ENCODE assay signal across 8 cellular contexts in genomic region chr1:113978863-113979702, GRCh38. TPM values are rescaled to one million over a fixed set of nuclear protein-coding genes. Genes with fewer than 3 reads are reported as not detected.
A peak's percentile ranks its signal among the peaks of the same experiment; 100 is the strongest.
DNase-seq lines count a peak whose midpoint lies in the region; ATAC-seq and FAIRE-seq lines count a peak whose summit lies in the region.

TSS of gene OLFML3 (plus strand) at chr1:113979474. CDS start at chr1:113979517, 43 bp downstream.

- DNase-seq in AG08396 (ENCODE audit: low spot score) (peak; percentile 87), NCI-H1436 treated with DMSO at 0.1 percent for 48 hours (lab: John Stamatoyannopoulos, UW) (peak; percentile 2), T-helper 17 cell (peak in 1 of 3 donors; percentile 32), cerebellar cortex (ENCODE audit: low spot score) (peak; percentile 92), islet precursor cell (peak; percentile 99), small intestine (peak; percentile 80)

- H3K4me1 Mint-ChIP-seq in T-helper 17 cell = peaks cover 31% of the 10 kb centered on the region

- H3K27ac ChIP-seq in small intestine (ENCODE audit: low read depth in 1 of 2, low read length in 1 of 2) = peak within 1 kb of the TSS in 1 of 2 donors; percentile 87

- no peaks in the 10 kb centered on the region for H3K27me3 ChIP-seq in small intestine (ENCODE audit: control insufficient read depth in 2 of 2, insufficient read depth in 2 of 2, low read length in 2 of 2)

- peak within 1 kb of the TSS; percentile 80 for H3K4me3 Mint-ChIP-seq in T-helper 17 cell

- whole genome bisulfite sequencing in small intestine, 3 donors = 23 to 39% (median 27%) methylated on average over 13 of the region's 13 CpGs

- peaks cover 2 to 4% of the 10 kb centered on the region in 2 donors for H3K36me3 ChIP-seq in small intestine (ENCODE audit: control insufficient read depth in 2 of 2, insufficient read depth in 2 of 2, low read length in 2 of 2)

- peak within 1 kb of the TSS; percentile 94 for H3K27ac Mint-ChIP-seq in T-helper 17 cell

- H3K36me3 Mint-ChIP-seq in T-helper 17 cell (ENCODE audit: low read depth) = no peaks in the 10 kb centered on the region

- FAIRE-seq in small intestine (lab: Jason Lieb, UNC) = no peak

- peaks cover 0 to 2% of the 10 kb centered on the region in 2 donors for H3K4me1 ChIP-seq in small intestine (ENCODE audit: control insufficient read depth in 2 of 2, insufficient read depth in 1 of 2, low read depth in 1 of 2, low read length in 1 of 2)

- H3K9me3 ChIP-seq in T-helper 17 cell (ENCODE audit: control insufficient read depth, low read length, poor library complexity, severe bottlenecking) (no peaks in the 10 kb centered on the region), small intestine (ENCODE audit: control insufficient read depth, low read depth) (no peaks in the 10 kb centered on the region)

- ATAC-seq in GM18511 (IDR thresholded peaks at IDR 0.05; ENCODE audit: unreplicated experiment) (peak; percentile 58), T-helper 17 cell (peak; percentile 26), HG02571 (IDR thresholded peaks at IDR 0.05; ENCODE audit: unreplicated experiment) (no peak)

- no peaks in the 10 kb centered on the region for H3K27me3 Mint-ChIP-seq in T-helper 17 cell

- H3K4me3 ChIP-seq in small intestine (ENCODE audit: low read depth in 1 of 2, low read length in 2 of 2) = no peak within 1 kb of the TSS

RNA-seq across cellular contexts. Expression of gene OLFML3, which starts in this region (rescaled TPM):
- 1 to 10 TPM; 1.0 to 1.2 TPM for total RNA-seq in T-helper 17 cell
- polyA plus RNA-seq in small intestine = 10 to 100 TPM in 1 of 3 donors, 1 to 10 TPM in 2; 2.2 to 19.5 (median 5.4) TPM
